1 cellular context compared by ENCODE assay signal in the genomic region with DNA sequence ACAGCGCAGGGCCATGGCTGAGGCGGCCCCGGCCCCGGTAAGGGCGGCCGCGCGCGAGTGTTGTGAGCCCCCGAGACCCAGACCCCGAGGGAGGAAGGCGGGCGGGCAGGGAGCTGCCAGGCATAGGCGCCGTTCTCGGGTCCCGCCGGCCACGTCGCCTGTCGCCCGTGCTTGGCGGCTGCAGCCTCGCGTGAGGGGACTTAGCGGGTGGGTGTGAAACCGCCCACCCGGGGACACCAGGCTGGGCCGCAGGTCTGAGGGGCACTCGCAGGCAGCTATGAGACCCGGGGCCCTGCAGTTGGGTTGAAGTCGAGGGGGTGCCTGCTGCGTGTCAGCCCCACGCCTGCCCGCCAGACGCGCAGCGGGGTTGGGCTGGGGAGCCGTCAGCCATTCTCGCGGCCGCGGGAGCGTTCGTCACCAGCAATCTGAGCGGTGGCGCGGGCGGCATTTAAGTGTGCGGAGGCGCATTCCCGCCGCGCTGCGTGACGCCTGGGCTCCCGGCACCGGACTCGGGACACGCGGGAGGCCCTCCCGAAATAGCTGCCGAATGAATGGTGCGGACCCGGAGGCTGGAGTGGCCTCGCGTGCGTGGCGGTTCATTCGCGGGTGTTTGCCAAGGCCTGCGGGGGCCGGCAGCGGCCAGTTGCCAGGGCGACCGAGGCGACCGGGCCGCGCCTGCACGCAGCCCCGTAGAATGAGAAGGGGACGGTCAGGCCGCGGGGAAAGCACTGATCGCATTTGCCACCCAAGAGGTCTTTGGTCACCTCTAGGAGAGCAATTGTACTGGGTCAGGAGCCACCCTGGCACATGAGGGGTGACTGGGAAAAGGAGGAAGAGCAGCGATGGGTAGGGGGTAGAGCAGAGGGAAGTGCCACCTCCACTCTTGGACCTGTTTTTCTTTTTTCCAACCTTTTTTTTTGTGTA.
A peak's percentile ranks its signal among the peaks of the same experiment; 100 is the strongest.
TF ChIP-seq lines count a peak whose summit lies in the region.

No MANE protein-coding gene starts in this region.

TF ChIP-seq in HepG2, 621 proteins besides CTCF, POLR2A, EP300 and RAD21 (continued from another document and continues in another):
- TF ChIP-seq ZNF678 (CRISPR knock-in tag; IDR thresholded peaks at IDR 0.05) (no peak), ZNF160 (CRISPR knock-in tag; IDR thresholded peaks at IDR 0.05) (no peak; the same call in 1 of the 2 replicates), RORA (CRISPR knock-in tag; IDR thresholded peaks at IDR 0.05) (no peak), ZNF138 (CRISPR knock-in tag; IDR thresholded peaks at IDR 0.05; ENCODE audit: low read depth) (no peak; the same call in 1 of the 2 replicates), SKI (IDR thresholded peaks at IDR 0.05; ENCODE audit: partially characterized antibody) (no peak), SAP130 (CRISPR knock-in tag; IDR thresholded peaks at IDR 0.05; ENCODE audit: low read depth) (peak; percentile 61), KDM5A (IDR thresholded peaks at IDR 0.05; ENCODE audit: borderline replicate concordance, low read length) (no peak; the same call in 1 of the 2 replicates), MAF1 (CRISPR knock-in tag; IDR thresholded peaks at IDR 0.05; ENCODE audit: borderline replicate concordance) (no peak), ZNF720 (CRISPR knock-in tag; IDR thresholded peaks at IDR 0.05) (no peak), AGO2 (optimal IDR thresholded peaks at IDR 0.05; ENCODE audit: low read depth, low read length) (peak; percentile 83), NKX3-1 (CRISPR knock-in tag; IDR thresholded peaks at IDR 0.05) (0 out of 2 replicates have a peak, but pooled peaks have one; percentile 14), SRSF9 (IDR thresholded peaks at IDR 0.05; ENCODE audit: borderline replicate concordance, insufficient read depth, low read depth, low read length, poor library complexity, severe bottlenecking) (no peak), ELF3 (CRISPR knock-in tag; IDR thresholded peaks at IDR 0.05) (no peak), ZBTB8A (CRISPR knock-in tag; IDR thresholded peaks at IDR 0.05; ENCODE audit: borderline replicate concordance, low read depth) (no peak), ZNF776 (CRISPR knock-in tag; IDR thresholded peaks at IDR 0.05) (no peak), ARNTL (CRISPR knock-in tag; IDR thresholded peaks at IDR 0.05) (no peak), MEF2D (CRISPR knock-in tag; IDR thresholded peaks at IDR 0.05) (no peak), WIZ (CRISPR knock-in tag; IDR thresholded peaks at IDR 0.05) (no peak), ZNF460 (CRISPR knock-in tag; IDR thresholded peaks at IDR 0.05; ENCODE audit: borderline replicate concordance) (no peak), ZNF672 (CRISPR knock-in tag; IDR thresholded peaks at IDR 0.05) (no peak)
- TF ChIP-seq, protein P1, sequence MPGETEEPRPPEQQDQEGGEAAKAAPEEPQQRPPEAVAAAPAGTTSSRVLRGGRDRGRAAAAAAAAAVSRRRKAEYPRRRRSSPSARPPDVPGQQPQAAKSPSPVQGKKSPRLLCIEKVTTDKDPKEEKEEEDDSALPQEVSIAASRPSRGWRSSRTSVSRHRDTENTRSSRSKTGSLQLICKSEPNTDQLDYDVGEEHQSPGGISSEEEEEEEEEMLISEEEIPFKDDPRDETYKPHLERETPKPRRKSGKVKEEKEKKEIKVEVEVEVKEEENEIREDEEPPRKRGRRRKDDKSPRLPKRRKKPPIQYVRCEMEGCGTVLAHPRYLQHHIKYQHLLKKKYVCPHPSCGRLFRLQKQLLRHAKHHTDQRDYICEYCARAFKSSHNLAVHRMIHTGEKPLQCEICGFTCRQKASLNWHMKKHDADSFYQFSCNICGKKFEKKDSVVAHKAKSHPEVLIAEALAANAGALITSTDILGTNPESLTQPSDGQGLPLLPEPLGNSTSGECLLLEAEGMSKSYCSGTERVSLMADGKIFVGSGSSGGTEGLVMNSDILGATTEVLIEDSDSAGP (CRISPR knock-in tag; IDR thresholded peaks at IDR 0.05; ENCODE audit: borderline replicate concordance) = peak; percentile 61; the same call in 1 of the 2 replicates
- TF ChIP-seq, protein P2, sequence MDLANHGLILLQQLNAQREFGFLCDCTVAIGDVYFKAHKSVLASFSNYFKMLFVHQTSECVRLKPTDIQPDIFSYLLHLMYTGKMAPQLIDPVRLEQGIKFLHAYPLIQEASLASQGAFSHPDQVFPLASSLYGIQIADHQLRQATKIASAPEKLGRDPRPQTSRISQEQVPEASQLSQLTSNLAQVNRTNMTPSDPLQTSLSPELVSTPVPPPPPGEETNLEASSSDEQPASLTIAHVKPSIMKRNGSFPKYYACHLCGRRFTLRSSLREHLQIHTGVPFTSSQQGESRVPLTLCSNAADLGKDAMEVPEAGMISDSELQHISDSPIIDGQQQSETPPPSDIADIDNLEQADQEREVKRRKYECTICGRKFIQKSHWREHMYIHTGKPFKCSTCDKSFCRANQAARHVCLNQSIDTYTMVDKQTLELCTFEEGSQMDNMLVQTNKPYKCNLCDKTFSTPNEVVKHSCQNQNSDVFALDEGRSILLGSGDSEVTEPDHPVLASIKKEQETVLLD (CRISPR knock-in tag; IDR thresholded peaks at IDR 0.05; ENCODE audit: low read depth) = no peak
- TF ChIP-seq, protein P3, sequence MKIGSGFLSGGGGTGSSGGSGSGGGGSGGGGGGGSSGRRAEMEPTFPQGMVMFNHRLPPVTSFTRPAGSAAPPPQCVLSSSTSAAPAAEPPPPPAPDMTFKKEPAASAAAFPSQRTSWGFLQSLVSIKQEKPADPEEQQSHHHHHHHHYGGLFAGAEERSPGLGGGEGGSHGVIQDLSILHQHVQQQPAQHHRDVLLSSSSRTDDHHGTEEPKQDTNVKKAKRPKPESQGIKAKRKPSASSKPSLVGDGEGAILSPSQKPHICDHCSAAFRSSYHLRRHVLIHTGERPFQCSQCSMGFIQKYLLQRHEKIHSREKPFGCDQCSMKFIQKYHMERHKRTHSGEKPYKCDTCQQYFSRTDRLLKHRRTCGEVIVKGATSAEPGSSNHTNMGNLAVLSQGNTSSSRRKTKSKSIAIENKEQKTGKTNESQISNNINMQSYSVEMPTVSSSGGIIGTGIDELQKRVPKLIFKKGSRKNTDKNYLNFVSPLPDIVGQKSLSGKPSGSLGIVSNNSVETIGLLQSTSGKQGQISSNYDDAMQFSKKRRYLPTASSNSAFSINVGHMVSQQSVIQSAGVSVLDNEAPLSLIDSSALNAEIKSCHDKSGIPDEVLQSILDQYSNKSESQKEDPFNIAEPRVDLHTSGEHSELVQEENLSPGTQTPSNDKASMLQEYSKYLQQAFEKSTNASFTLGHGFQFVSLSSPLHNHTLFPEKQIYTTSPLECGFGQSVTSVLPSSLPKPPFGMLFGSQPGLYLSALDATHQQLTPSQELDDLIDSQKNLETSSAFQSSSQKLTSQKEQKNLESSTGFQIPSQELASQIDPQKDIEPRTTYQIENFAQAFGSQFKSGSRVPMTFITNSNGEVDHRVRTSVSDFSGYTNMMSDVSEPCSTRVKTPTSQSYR (CRISPR knock-in tag; IDR thresholded peaks at IDR 0.05; ENCODE audit: borderline replicate concordance) = no peak
- TF ChIP-seq, protein P4, sequence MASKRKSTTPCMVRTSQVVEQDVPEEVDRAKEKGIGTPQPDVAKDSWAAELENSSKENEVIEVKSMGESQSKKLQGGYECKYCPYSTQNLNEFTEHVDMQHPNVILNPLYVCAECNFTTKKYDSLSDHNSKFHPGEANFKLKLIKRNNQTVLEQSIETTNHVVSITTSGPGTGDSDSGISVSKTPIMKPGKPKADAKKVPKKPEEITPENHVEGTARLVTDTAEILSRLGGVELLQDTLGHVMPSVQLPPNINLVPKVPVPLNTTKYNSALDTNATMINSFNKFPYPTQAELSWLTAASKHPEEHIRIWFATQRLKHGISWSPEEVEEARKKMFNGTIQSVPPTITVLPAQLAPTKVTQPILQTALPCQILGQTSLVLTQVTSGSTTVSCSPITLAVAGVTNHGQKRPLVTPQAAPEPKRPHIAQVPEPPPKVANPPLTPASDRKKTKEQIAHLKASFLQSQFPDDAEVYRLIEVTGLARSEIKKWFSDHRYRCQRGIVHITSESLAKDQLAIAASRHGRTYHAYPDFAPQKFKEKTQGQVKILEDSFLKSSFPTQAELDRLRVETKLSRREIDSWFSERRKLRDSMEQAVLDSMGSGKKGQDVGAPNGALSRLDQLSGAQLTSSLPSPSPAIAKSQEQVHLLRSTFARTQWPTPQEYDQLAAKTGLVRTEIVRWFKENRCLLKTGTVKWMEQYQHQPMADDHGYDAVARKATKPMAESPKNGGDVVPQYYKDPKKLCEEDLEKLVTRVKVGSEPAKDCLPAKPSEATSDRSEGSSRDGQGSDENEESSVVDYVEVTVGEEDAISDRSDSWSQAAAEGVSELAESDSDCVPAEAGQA (IDR thresholded peaks at IDR 0.05; ENCODE audit: low read depth) = no peak
- TF ChIP-seq, protein P4 (CRISPR knock-in tag; IDR thresholded peaks at IDR 0.05; ENCODE audit: borderline replicate concordance) = no peak
- TF ChIP-seq, protein P5, sequence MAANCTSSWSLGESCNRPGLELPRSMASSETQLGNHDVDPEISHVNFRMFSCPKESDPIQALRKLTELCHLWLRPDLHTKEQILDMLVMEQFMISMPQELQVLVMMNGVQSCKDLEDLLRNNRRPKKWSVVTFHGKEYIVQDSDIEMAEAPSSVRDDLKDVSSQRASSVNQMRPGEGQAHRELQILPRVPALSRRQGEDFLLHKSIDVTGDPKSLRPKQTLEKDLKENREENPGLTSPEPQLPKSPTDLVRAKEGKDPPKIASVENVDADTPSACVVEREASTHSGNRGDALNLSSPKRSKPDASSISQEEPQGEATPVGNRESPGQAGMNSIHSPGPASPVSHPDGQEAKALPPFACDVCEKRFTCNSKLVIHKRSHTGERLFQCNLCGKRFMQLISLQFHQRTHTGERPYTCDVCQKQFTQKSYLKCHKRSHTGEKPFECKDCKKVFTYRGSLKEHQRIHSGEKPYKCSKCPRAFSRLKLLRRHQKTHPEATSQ (CRISPR knock-in tag; IDR thresholded peaks at IDR 0.05; ENCODE audit: borderline replicate concordance) = no peak
- TF ChIP-seq, protein P6, sequence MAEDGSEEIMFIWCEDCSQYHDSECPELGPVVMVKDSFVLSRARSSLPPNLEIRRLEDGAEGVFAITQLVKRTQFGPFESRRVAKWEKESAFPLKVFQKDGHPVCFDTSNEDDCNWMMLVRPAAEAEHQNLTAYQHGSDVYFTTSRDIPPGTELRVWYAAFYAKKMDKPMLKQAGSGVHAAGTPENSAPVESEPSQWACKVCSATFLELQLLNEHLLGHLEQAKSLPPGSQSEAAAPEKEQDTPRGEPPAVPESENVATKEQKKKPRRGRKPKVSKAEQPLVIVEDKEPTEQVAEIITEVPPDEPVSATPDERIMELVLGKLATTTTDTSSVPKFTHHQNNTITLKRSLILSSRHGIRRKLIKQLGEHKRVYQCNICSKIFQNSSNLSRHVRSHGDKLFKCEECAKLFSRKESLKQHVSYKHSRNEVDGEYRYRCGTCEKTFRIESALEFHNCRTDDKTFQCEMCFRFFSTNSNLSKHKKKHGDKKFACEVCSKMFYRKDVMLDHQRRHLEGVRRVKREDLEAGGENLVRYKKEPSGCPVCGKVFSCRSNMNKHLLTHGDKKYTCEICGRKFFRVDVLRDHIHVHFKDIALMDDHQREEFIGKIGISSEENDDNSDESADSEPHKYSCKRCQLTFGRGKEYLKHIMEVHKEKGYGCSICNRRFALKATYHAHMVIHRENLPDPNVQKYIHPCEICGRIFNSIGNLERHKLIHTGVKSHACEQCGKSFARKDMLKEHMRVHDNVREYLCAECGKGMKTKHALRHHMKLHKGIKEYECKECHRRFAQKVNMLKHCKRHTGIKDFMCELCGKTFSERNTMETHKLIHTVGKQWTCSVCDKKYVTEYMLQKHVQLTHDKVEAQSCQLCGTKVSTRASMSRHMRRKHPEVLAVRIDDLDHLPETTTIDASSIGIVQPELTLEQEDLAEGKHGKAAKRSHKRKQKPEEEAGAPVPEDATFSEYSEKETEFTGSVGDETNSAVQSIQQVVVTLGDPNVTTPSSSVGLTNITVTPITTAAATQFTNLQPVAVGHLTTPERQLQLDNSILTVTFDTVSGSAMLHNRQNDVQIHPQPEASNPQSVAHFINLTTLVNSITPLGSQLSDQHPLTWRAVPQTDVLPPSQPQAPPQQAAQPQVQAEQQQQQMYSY (CRISPR knock-in tag; IDR thresholded peaks at IDR 0.05) = no peak
- TF ChIP-seq, protein P7, sequence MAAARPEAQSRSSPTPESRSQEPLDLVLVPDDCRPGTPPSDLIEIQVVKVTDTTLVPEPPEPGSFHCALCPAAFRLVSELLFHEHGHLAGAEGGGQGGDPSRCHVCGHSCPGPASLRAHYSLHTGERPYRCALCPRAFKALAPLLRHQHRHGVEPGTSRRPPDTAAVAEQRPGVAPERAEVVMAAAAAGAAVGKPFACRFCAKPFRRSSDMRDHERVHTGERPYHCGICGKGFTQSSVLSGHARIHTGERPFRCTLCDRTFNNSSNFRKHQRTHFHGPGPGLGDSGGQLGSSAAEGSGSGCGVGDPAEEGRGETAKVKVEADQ (CRISPR knock-in tag; IDR thresholded peaks at IDR 0.05; ENCODE audit: borderline replicate concordance) = no peak; the same call in 1 of the 2 replicates
- TF ChIP-seq, protein P8, sequence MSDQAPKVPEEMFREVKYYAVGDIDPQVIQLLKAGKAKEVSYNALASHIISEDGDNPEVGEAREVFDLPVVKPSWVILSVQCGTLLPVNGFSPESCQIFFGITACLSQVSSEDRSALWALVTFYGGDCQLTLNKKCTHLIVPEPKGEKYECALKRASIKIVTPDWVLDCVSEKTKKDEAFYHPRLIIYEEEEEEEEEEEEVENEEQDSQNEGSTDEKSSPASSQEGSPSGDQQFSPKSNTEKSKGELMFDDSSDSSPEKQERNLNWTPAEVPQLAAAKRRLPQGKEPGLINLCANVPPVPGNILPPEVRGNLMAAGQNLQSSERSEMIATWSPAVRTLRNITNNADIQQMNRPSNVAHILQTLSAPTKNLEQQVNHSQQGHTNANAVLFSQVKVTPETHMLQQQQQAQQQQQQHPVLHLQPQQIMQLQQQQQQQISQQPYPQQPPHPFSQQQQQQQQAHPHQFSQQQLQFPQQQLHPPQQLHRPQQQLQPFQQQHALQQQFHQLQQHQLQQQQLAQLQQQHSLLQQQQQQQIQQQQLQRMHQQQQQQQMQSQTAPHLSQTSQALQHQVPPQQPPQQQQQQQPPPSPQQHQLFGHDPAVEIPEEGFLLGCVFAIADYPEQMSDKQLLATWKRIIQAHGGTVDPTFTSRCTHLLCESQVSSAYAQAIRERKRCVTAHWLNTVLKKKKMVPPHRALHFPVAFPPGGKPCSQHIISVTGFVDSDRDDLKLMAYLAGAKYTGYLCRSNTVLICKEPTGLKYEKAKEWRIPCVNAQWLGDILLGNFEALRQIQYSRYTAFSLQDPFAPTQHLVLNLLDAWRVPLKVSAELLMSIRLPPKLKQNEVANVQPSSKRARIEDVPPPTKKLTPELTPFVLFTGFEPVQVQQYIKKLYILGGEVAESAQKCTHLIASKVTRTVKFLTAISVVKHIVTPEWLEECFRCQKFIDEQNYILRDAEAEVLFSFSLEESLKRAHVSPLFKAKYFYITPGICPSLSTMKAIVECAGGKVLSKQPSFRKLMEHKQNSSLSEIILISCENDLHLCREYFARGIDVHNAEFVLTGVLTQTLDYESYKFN (CRISPR knock-in tag; conservative IDR thresholded peaks at IDR 0.05) = no peak
